17 cellular contexts compared by ENCODE assay signal in the genomic region with DNA sequence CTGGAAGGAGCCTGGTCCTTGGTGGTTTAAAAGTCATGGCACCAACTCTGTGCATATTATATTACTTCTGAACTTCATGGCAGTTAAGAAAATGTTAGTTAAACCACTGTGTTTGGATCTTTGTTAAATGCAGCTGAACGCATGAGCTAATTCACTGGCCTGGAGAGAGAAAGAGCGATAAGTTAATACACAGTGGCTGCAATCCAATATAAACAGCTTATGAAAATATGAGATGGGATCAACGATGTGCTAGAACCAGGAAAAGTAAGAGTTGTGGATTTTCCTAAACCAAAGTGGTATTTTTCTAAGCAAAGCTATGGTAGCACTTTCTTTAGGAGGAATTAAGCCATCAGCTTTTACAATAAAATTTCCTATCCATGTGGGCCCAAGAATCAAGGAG.
A peak's percentile ranks its signal among the peaks of the same experiment; 100 is the strongest.
DNase-seq lines count a peak whose midpoint lies in the region; ATAC-seq and TF ChIP-seq lines count a peak whose summit lies in the region.
"Had no signal": no experiment of that assay in that cellular context is flagged by ENCODE, and none has a peak within 500 bp of the region (broad histone marks: within the 10 kb centered on the region; RNA-seq: fewer than 3 reads in every experiment).

No MANE protein-coding gene starts in this region.

- 72% methylated on average over 3 of the region's 3 CpGs for WGBS in SK-N-SH (ENCODE audit: low lambda C conversion rate)

- H3K9me2 ChIP-seq in SK-N-SH: no peaks in the 10 kb centered on the region

- DNase-seq in SK-N-SH (no peak), choroid plexus epithelial cell (ENCODE audit: low read depth) (peak; percentile 56), left colon (no peak), NK-92 (lab: John Stamatoyannopoulos, UW; ENCODE audit: unreplicated experiment) (no peak)
- no peak for DNase-seq in CD4-positive, alpha-beta T cell
- DNase-seq: 8988T, DMS53, NCI-H1048, NCI-H146, NCI-H510A, NCI-H82, SHP77 treated with DMSO at 0.1 percent for 48 hours had no signal

- no peaks in the 10 kb centered on the region for H3K27me3 ChIP-seq in SK-N-SH (ENCODE audit: insufficient read depth)
- H3K27me3 ChIP-seq in CD4-positive, alpha-beta T cell (ENCODE audit: control insufficient read depth, insufficient read depth, low read length): peaks cover 18% of the 10 kb centered on the region
- H3K27me3 ChIP-seq: BLaER1 had no signal

- H3K4me3 ChIP-seq in SK-N-SH (ENCODE audit: low read depth in 2 of 2, low read length in 1 of 2): no peak overlapping the region
- no peak overlapping the region for H3K4me3 ChIP-seq in choroid plexus epithelial cell (ENCODE audit: low read depth, low read length)
- H3K4me3 ChIP-seq: BLaER1, K562 had no signal

- H3K9ac ChIP-seq in SK-N-SH: no peak overlapping the region
- H3K9ac ChIP-seq: BLaER1 had no signal

- no peaks in the 10 kb centered on the region; a peak in 1 of 4 replicates for H3K4me1 ChIP-seq in SK-N-SH (ENCODE audit: control insufficient read depth in 1 of 2, insufficient read depth in 2 of 2, low read depth in 1 of 2, low read length in 1 of 2)
- H3K4me1 ChIP-seq: BLaER1 had no signal

- POLR2A ChIA-PET in SK-N-SH (lab: Yijun Ruan, JAX): no interaction called here
- POLR2A ChIA-PET in CD4-positive, alpha-beta T cell (lab: Charles Lee): no interaction called here

- H3K27me3 Mint-ChIP-seq in CD4-positive, alpha-beta T cell: peaks cover 19% of the 10 kb centered on the region

- no peaks in the 10 kb centered on the region for H3K36me3 ChIP-seq in SK-N-SH (replicated peaks in 1 of 2; ENCODE audit: control insufficient read depth in 1 of 2, insufficient read depth in 2 of 2, low read length in 1 of 2)
- H3K36me3 ChIP-seq: BLaER1 had no signal

- H3K4me1 Mint-ChIP-seq in CD4-positive, alpha-beta T cell (ENCODE audit: low read depth): no peaks in the 10 kb centered on the region

- no peak overlapping the region for H3K27ac Mint-ChIP-seq in CD4-positive, alpha-beta T cell

- H3K4me3 Mint-ChIP-seq in CD4-positive, alpha-beta T cell: no peak overlapping the region

- H2AFZ ChIP-seq in SK-N-SH (ENCODE audit: low read depth): no peak overlapping the region

- intact Hi-C loops in left colon (cut with DNase I, micrococcal nuclease): no loop called here
- intact Hi-C loops in CD4-positive, alpha-beta T cell (cut with DNase I, micrococcal nuclease): no loop called here

- CTCF ChIA-PET in SK-N-SH (lab: Yijun Ruan, JAX): interaction anchor here (0.7 to 2.6 kb wide), 3 partner anchors 14 to 57 kb away, joined by 3 to 13 read pairs (median 4); no protein-coding TSS in a partner anchor
- CTCF ChIA-PET in CD4-positive, alpha-beta T cell (lab: Charles Lee): no interaction called here

- H3K79me2 ChIP-seq in SK-N-SH (ENCODE audit: insufficient read depth): no peaks in the 10 kb centered on the region

- no peaks in the 10 kb centered on the region for H3K36me3 Mint-ChIP-seq in CD4-positive, alpha-beta T cell (ENCODE audit: low read depth)

- no peak for TF ChIP-seq RAD21 in SK-N-SH (IDR thresholded peaks at IDR 0.05; ENCODE audit: low read length)

- H3F3A ChIP-seq in SK-N-SH (replicated peaks; ENCODE audit: insufficient read depth): no peaks in the 10 kb centered on the region

- no peak for ATAC-seq in SK-N-SH treated with all-trans-retinoic acid at 6 μM for 48 hours
- ATAC-seq in left colon: peak; percentile 34
- no peak for ATAC-seq in GM21528 (IDR thresholded peaks at IDR 0.05; ENCODE audit: low FRiP score, unreplicated experiment)
- ATAC-seq in CD4-positive, alpha-beta T cell (ENCODE audit: poor library complexity): no peak
- ATAC-seq in HG02852 (IDR thresholded peaks at IDR 0.05; ENCODE audit: unreplicated experiment): no peak
- ATAC-seq: K562 had no signal

- no peaks in the 10 kb centered on the region for H4K20me1 ChIP-seq in SK-N-SH (ENCODE audit: insufficient read depth)
- H4K20me1 ChIP-seq: BLaER1 had no signal

- H3K9me3 ChIP-seq in SK-N-SH: no peaks in the 10 kb centered on the region
- no peaks in the 10 kb centered on the region for H3K9me3 ChIP-seq in CD4-positive, alpha-beta T cell (ENCODE audit: control insufficient read depth, low read length)
- H3K9me3 ChIP-seq: BLaER1 had no signal

- no peak overlapping the region for H3K27ac ChIP-seq in SK-N-SH (ENCODE audit: low read depth in 2 of 2, low read length in 1 of 2)
- H3K27ac ChIP-seq in CD4-positive, alpha-beta T cell (ENCODE audit: low read depth, low read length): no peak overlapping the region
- H3K27ac ChIP-seq: BLaER1 had no signal

- TF ChIP-seq EP300 in SK-N-SH (IDR thresholded peaks at IDR 0.05; ENCODE audit: borderline replicate concordance in 1 of 2, low read depth in 1 of 2, low read length in 1 of 2): no peak

- no peak for TF ChIP-seq CTCF in SK-N-SH (IDR thresholded peaks at IDR 0.05)
- TF ChIP-seq CTCF in choroid plexus epithelial cell (conservative IDR thresholded peaks at IDR 0.05; ENCODE audit: low read depth, low read length): no peak
- no peak for TF ChIP-seq CTCF in CD4-positive, alpha-beta T cell (IDR thresholded peaks at IDR 0.05)

- no peak overlapping the region for H3K4me2 ChIP-seq in SK-N-SH
- H3K4me2 ChIP-seq: BLaER1 had no signal

- no peaks in the 10 kb centered on the region for H3K9me3 Mint-ChIP-seq in CD4-positive, alpha-beta T cell

TF ChIP-seq in SK-N-SH treated with all-trans-retinoic acid at 6 μM for 48 hours, 23 proteins besides CTCF, POLR2A, EP300 and RAD21:
- TF ChIP-seq CSDC2 (CRISPR knock-in tag; IDR thresholded peaks at IDR 0.05) (no peak), ISL1 (CRISPR knock-in tag; IDR thresholded peaks at IDR 0.05) (peak; percentile 30; the same call in 1 of the 2 replicates)

TF ChIP-seq in SK-N-SH, 30 proteins besides CTCF, POLR2A, EP300 and RAD21 (continues in another document):
- TF ChIP-seq RFX5 (IDR thresholded peaks at IDR 0.05; ENCODE audit: low read length) (no peak), SIN3A (IDR thresholded peaks at IDR 0.05; ENCODE audit: borderline replicate concordance, low read depth, low read length) (no peak), FOXJ3 (CRISPR knock-in tag; IDR thresholded peaks at IDR 0.05) (no peak), TEAD4 (IDR thresholded peaks at IDR 0.05; ENCODE audit: borderline replicate concordance, insufficient read depth) (no peak), MEF2A (IDR thresholded peaks at IDR 0.05; ENCODE audit: borderline replicate concordance, low read depth) (no peak), MAX (IDR thresholded peaks at IDR 0.05; ENCODE audit: low read depth) (no peak), POLR2AphosphoS5 (IDR thresholded peaks at IDR 0.05; ENCODE audit: low read depth, low read length) (no peak), EZH2phosphoT487 (IDR thresholded peaks at IDR 0.05; ENCODE audit: borderline replicate concordance, low read depth) (no peak), PBX3 (IDR thresholded peaks at IDR 0.05) (no peak), FOXM1 (IDR thresholded peaks at IDR 0.05; ENCODE audit: low read depth) (no peak)
- TF ChIP-seq, protein P1, sequence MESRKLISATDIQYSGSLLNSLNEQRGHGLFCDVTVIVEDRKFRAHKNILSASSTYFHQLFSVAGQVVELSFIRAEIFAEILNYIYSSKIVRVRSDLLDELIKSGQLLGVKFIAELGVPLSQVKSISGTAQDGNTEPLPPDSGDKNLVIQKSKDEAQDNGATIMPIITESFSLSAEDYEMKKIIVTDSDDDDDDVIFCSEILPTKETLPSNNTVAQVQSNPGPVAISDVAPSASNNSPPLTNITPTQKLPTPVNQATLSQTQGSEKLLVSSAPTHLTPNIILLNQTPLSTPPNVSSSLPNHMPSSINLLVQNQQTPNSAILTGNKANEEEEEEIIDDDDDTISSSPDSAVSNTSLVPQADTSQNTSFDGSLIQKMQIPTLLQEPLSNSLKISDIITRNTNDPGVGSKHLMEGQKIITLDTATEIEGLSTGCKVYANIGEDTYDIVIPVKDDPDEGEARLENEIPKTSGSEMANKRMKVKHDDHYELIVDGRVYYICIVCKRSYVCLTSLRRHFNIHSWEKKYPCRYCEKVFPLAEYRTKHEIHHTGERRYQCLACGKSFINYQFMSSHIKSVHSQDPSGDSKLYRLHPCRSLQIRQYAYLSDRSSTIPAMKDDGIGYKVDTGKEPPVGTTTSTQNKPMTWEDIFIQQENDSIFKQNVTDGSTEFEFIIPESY (IDR thresholded peaks at IDR 0.05; ENCODE audit: borderline replicate concordance, low read depth): no peak
- TF ChIP-seq, protein P2, sequence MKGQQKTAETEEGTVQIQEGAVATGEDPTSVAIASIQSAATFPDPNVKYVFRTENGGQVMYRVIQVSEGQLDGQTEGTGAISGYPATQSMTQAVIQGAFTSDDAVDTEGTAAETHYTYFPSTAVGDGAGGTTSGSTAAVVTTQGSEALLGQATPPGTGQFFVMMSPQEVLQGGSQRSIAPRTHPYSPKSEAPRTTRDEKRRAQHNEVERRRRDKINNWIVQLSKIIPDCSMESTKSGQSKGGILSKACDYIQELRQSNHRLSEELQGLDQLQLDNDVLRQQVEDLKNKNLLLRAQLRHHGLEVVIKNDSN (IDR thresholded peaks at IDR 0.05; ENCODE audit: borderline replicate concordance, low read depth): no peak
